ENCODE assay signal across 18 cellular contexts in the genomic region with DNA sequence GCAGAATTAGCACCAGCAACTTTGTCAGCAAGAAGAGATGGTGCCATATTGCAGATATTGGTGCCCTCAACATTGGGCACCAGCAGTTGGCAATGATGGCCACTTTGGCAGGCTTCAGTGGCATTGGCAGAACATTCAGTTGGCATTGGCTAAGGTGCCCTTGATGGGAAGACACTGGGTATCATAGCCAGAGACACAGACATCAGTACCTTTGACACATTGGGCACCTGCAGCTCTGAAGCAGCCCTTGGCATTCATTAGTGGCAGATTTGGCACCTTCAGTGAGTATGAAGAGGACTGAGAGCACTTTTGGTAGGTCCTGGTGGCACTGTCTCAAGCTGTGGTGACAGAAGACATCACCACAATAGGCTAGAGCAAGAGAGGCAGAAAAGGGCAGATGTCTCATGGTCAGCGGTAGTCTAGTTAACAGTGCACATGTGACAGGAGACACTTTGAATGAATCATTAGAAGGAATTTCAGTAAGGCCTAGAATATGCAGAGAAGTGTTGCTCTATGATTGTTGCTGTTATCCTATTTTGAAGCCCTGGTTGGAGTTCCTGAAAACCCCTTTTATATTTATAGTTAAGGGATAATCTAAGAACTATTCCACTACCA.
"Had no signal": no experiment of that assay in that cellular context is flagged by ENCODE, and none has a peak within 500 bp of the region (broad histone marks: within the 10 kb centered on the region; RNA-seq: fewer than 3 reads in every experiment).

No MANE protein-coding gene starts in this region.

- ATAC-seq: esophagus mucosa; mucosa of descending colon; natural killer cell; pancreas; right lobe of liver; stimulated activated memory B cell treated with anti-CD40 and anti-IgM and Interleukin-4, amounts not matched to agents 10 μg/mL and 1 μg/mL and 100 μg/mL, for 72 hours; stimulated activated naive CD8-positive, alpha-beta T cell treated with anti-CD3 and anti-CD28 coated beads, Interleukin-15, amount 100 ng/mL, for 72 hours; upper lobe of right lung had no signal

- DNase-seq: effector memory CD4-positive, alpha-beta T cell; glutamatergic neuron; mammary epithelial cell; mucosa of descending colon; natural killer cell; nucleus accumbens; pancreas; retina; spleen; stimulated activated CD4-positive, alpha-beta T cell treated with anti-CD3 and anti-CD28 coated beads, Interleukin-15, amount 100 ng/mL, for 24 hours; stimulated activated CD4-positive, alpha-beta T cell treated with anti-CD3 and anti-CD28 coated beads, Interleukin-1b, Interleukin-23, amount 100 ng/mL, for 48 hours; stimulated activated CD4-positive, alpha-beta T cell treated with anti-CD3 and anti-CD28 coated beads, Interleukin-4, amount 100 ng/mL, for 24 hours; stimulated activated naive CD8-positive, alpha-beta T cell treated with anti-CD3 and anti-CD28 coated beads, Interleukin-15, amount 100 ng/mL, for 72 hours; testis; upper lobe of right lung had no signal
